1 cellular context compared by ENCODE assay signal in genomic region chr17:5562661-5563360, GRCh38.
TF ChIP-seq lines count a peak whose summit lies in the region.

No MANE protein-coding gene starts in this region.

TF ChIP-seq in WTC11, 78 proteins besides CTCF, POLR2A, EP300 and RAD21 (continued from another document):
- TF ChIP-seq STAT6 (CRISPR knock-in tag; conservative IDR thresholded peaks at IDR 0.05; ENCODE audit: low read depth) (no peak), IRF2 (CRISPR knock-in tag; IDR thresholded peaks at IDR 0.05; ENCODE audit: borderline replicate concordance, low read depth) (no peak), ZNF219 (CRISPR knock-in tag; IDR thresholded peaks at IDR 0.05; ENCODE audit: borderline replicate concordance) (no peak), SMAD4 (CRISPR knock-in tag; IDR thresholded peaks at IDR 0.05) (no peak), NFE2L1 (CRISPR knock-in tag; IDR thresholded peaks at IDR 0.05) (no peak), ZNF416 (CRISPR knock-in tag; IDR thresholded peaks at IDR 0.05) (no peak), NR1H2 (CRISPR knock-in tag; IDR thresholded peaks at IDR 0.05) (no peak), TCF7 (CRISPR knock-in tag; IDR thresholded peaks at IDR 0.05; ENCODE audit: low read depth) (no peak), MYBL2 (CRISPR knock-in tag; IDR thresholded peaks at IDR 0.05) (no peak), CBFB (CRISPR knock-in tag; IDR thresholded peaks at IDR 0.05; ENCODE audit: low read depth) (no peak), ZNF263 (CRISPR knock-in tag; IDR thresholded peaks at IDR 0.05; ENCODE audit: low read depth) (no peak), GTF2I (CRISPR knock-in tag; conservative IDR thresholded peaks at IDR 0.05) (no peak)
- TF ChIP-seq, protein P1, sequence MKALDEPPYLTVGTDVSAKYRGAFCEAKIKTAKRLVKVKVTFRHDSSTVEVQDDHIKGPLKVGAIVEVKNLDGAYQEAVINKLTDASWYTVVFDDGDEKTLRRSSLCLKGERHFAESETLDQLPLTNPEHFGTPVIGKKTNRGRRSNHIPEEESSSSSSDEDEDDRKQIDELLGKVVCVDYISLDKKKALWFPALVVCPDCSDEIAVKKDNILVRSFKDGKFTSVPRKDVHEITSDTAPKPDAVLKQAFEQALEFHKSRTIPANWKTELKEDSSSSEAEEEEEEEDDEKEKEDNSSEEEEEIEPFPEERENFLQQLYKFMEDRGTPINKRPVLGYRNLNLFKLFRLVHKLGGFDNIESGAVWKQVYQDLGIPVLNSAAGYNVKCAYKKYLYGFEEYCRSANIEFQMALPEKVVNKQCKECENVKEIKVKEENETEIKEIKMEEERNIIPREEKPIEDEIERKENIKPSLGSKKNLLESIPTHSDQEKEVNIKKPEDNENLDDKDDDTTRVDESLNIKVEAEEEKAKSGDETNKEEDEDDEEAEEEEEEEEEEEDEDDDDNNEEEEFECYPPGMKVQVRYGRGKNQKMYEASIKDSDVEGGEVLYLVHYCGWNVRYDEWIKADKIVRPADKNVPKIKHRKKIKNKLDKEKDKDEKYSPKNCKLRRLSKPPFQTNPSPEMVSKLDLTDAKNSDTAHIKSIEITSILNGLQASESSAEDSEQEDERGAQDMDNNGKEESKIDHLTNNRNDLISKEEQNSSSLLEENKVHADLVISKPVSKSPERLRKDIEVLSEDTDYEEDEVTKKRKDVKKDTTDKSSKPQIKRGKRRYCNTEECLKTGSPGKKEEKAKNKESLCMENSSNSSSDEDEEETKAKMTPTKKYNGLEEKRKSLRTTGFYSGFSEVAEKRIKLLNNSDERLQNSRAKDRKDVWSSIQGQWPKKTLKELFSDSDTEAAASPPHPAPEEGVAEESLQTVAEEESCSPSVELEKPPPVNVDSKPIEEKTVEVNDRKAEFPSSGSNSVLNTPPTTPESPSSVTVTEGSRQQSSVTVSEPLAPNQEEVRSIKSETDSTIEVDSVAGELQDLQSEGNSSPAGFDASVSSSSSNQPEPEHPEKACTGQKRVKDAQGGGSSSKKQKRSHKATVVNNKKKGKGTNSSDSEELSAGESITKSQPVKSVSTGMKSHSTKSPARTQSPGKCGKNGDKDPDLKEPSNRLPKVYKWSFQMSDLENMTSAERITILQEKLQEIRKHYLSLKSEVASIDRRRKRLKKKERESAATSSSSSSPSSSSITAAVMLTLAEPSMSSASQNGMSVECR (CRISPR knock-in tag; IDR thresholded peaks at IDR 0.05; ENCODE audit: borderline replicate concordance): no peak
TF ChIP-seq in WTC11: peak in this region for 0.
